In the genomic region with DNA sequence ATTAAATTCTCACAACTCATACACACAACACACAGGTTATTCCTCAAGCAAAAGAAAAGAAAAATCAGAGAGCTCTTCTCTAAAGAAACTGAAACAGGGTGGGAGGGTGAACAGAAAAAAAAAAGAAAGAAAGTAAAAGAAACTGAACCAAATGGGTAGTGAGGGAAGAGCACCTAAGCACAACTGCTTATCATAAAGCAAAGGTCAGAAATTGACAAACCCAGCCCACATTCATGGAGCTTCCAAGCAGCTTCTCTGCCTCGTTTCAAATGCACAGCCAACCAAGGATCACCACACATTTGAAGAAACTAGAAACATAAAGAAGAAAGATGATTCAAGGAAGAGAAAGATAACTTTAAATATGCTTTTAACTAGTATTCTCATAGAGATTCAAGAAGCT, we compare ENCODE assay signal across 21 cellular contexts.
DNase-seq lines count a peak whose midpoint lies in the region; ATAC-seq and TF ChIP-seq lines count a peak whose summit lies in the region.
"Had no signal": no experiment of that assay in that cellular context is flagged by ENCODE, and none has a peak within 500 bp of the region (broad histone marks: within the 10 kb centered on the region; RNA-seq: fewer than 3 reads in every experiment).

No MANE protein-coding gene starts in this region.

- no peak for DNase-seq in activated naive CD4-positive, alpha-beta T cell treated with anti-CD3 and anti-CD28 coated beads for 36 hours
- no peak for DNase-seq in activated naive CD4-positive, alpha-beta T cell treated with anti-CD3 and anti-CD28 coated beads, Interleukin-2, amount 50 U/mL, for 16 hours
- DNase-seq in central memory CD8-positive, alpha-beta T cell (ENCODE audit: low spot score in 2 of 2): no peak
- DNase-seq in progenitor cell of endocrine pancreas (ENCODE audit: low spot score, unreplicated experiment): no peak
- no peak for DNase-seq in NAMALWA (ENCODE audit: low spot score)
- no peak for DNase-seq in amniotic stem cell (lab: John Stamatoyannopoulos, UW)
- DNase-seq: activated CD4-positive, alpha-beta T cell treated with anti-CD3 and anti-CD28 coated beads for 48 hours; activated CD8-positive, alpha-beta memory T cell treated with anti-CD3 and anti-CD28 coated beads, Interleukin-2, amount 50 U/mL, for 4 hours; activated gamma-delta T cell treated with Interleukin-2 at 50 U/mL for 16 hours; central memory CD4-positive, alpha-beta T cell; H7; Kasumi-1; NCI-H1048; NCI-H1694 treated with DMSO at 0.1 percent for 48 hours; NCI-H69; SJCRH30; stimulated activated CD8-positive, alpha-beta memory T cell treated with anti-CD3 and anti-CD28 coated beads, Interleukin-4, amount 100 ng/mL, for 48 hours; upper lobe of left lung had no signal

- no peaks in the 10 kb centered on the region for H3K27me3 Mint-ChIP-seq in activated naive CD4-positive, alpha-beta T cell treated with anti-CD3 and anti-CD28 coated beads for 36 hours (ENCODE audit: low read depth)
- H3K27me3 Mint-ChIP-seq in central memory CD8-positive, alpha-beta T cell: no peaks in the 10 kb centered on the region
- no peaks in the 10 kb centered on the region for H3K27me3 Mint-ChIP-seq in progenitor cell of endocrine pancreas

- peak overlapping the region; percentile 10 for H3K27ac Mint-ChIP-seq in activated naive CD4-positive, alpha-beta T cell treated with anti-CD3 and anti-CD28 coated beads for 36 hours
- H3K27ac Mint-ChIP-seq in central memory CD8-positive, alpha-beta T cell (ENCODE audit: low read depth): peak overlapping the region; percentile 39
- peak overlapping the region; percentile 32 for H3K27ac Mint-ChIP-seq in progenitor cell of endocrine pancreas
- H3K27ac Mint-ChIP-seq: T-helper 1 cell treated with Interleukin-12 subunit alpha and Interleukin-12 subunit beta and Interleukin-4 antibody, amounts not matched to agents 30 μg/mL and 1 μg/mL, for 36 hours had no signal

- ATAC-seq in GM18498 (IDR thresholded peaks at IDR 0.05; ENCODE audit: unreplicated experiment): peak; percentile 56
- no peak for ATAC-seq in central memory CD8-positive, alpha-beta T cell (replicated peaks; ENCODE audit: extremely low read depth, poor library complexity, severe bottlenecking)
- no peak for ATAC-seq in HG02938 (IDR thresholded peaks at IDR 0.05; ENCODE audit: unreplicated experiment)

- H3K9me3 Mint-ChIP-seq in activated naive CD4-positive, alpha-beta T cell treated with anti-CD3 and anti-CD28 coated beads for 36 hours: no peaks in the 10 kb centered on the region
- H3K9me3 Mint-ChIP-seq in central memory CD8-positive, alpha-beta T cell: no peaks in the 10 kb centered on the region
- H3K9me3 Mint-ChIP-seq in progenitor cell of endocrine pancreas (ENCODE audit: low read depth): no peaks in the 10 kb centered on the region
- H3K9me3 Mint-ChIP-seq: T-helper 1 cell treated with Interleukin-12 subunit alpha and Interleukin-12 subunit beta and Interleukin-4 antibody, amounts not matched to agents 30 μg/mL and 1 μg/mL, for 36 hours had no signal

- no peaks in the 10 kb centered on the region for H3K36me3 Mint-ChIP-seq in activated naive CD4-positive, alpha-beta T cell treated with anti-CD3 and anti-CD28 coated beads for 36 hours (ENCODE audit: low read depth)
- H3K36me3 Mint-ChIP-seq in central memory CD8-positive, alpha-beta T cell (ENCODE audit: insufficient read depth): peaks cover 5% of the 10 kb centered on the region
- H3K36me3 Mint-ChIP-seq in progenitor cell of endocrine pancreas (ENCODE audit: insufficient read depth): no peaks in the 10 kb centered on the region

- no peak for TF ChIP-seq CTCF in progenitor cell of endocrine pancreas (IDR thresholded peaks at IDR 0.05; ENCODE audit: unreplicated experiment)

- no peak overlapping the region for H3K4me3 Mint-ChIP-seq in activated naive CD4-positive, alpha-beta T cell treated with anti-CD3 and anti-CD28 coated beads for 36 hours
- no peak overlapping the region for H3K4me3 Mint-ChIP-seq in central memory CD8-positive, alpha-beta T cell
- H3K4me3 Mint-ChIP-seq in progenitor cell of endocrine pancreas (ENCODE audit: low read depth): no peak overlapping the region
- H3K4me3 Mint-ChIP-seq: T-helper 1 cell treated with Interleukin-12 subunit alpha and Interleukin-12 subunit beta and Interleukin-4 antibody, amounts not matched to agents 30 μg/mL and 1 μg/mL, for 36 hours had no signal

- H3K4me1 Mint-ChIP-seq in activated naive CD4-positive, alpha-beta T cell treated with anti-CD3 and anti-CD28 coated beads for 36 hours (ENCODE audit: low read depth): peaks cover 26% of the 10 kb centered on the region
- no peaks in the 10 kb centered on the region for H3K4me1 Mint-ChIP-seq in central memory CD8-positive, alpha-beta T cell
- H3K4me1 Mint-ChIP-seq in progenitor cell of endocrine pancreas (ENCODE audit: low read depth): peaks cover 13% of the 10 kb centered on the region

- CTCF ChIA-PET in activated naive CD4-positive, alpha-beta T cell treated with anti-CD3 and anti-CD28 coated beads for 36 hours (lab: Charles Lee): interaction anchor here (0.6 to 0.7 kb wide), 2 partner anchors 46 to 944 kb away, joined by 3 read pairs; no protein-coding TSS in a partner anchor

- intact Hi-C loops in activated naive CD4-positive, alpha-beta T cell treated with anti-CD3 and anti-CD28 coated beads for 36 hours (cut with micrococcal nuclease): loop anchor here (5.0 kb wide), 1 partner anchor 706 kb away; a partner anchor contains a TSS
